Comparison of ENCODE assay signal across 11 cellular contexts in the genomic region with DNA sequence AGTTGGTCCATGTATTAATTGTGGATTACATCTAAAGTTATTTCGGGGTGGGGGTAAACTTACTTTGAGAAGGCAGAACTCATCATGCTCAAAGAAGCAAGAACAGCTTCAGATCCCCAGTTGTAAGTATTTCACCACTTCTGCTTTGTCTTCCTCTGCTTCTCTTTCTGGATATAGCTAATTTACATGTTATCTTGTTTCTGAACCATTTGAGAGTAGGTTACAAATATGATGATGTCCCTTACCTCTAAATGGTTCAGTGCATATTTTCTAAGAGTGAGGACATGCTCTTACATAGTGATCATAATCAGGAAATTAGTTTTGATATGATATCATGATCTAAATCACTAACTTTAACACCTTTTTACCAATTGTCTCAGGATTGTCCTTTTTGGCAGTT. TPM values are rescaled to one million over a fixed set of nuclear protein-coding genes. Genes with fewer than 3 reads are reported as not detected.
DNase-seq lines count a peak whose midpoint lies in the region; ATAC-seq, FAIRE-seq and TF ChIP-seq lines count a peak whose summit lies in the region.
"Had no signal": no experiment of that assay in that cellular context is flagged by ENCODE, and none has a peak within 500 bp of the region (broad histone marks: within the 10 kb centered on the region; RNA-seq: fewer than 3 reads in every experiment).

No MANE protein-coding gene starts in this region.

- H3K27me3 ChIP-seq in esophagus squamous epithelium, result no peaks in the 10 kb centered on the region

- intact Hi-C loops in esophagus squamous epithelium (cut with DNase I), result no loop called here

- H3K27ac ChIP-seq in esophagus squamous epithelium, result peak overlapping the region in 3 of 4 donors; percentile 33 to 72 (median 60)

- H3K4me1 ChIP-seq in esophagus squamous epithelium, result peaks cover 8 to 71% (median 43%) of the 10 kb centered on the region in 3 donors

- no peaks in the 10 kb centered on the region for H3K9me3 ChIP-seq in esophagus squamous epithelium

- H3K36me3 ChIP-seq in esophagus squamous epithelium, result no peaks in the 10 kb centered on the region

- ATAC-seq in GM21423 (IDR thresholded peaks at IDR 0.05; ENCODE audit: unreplicated experiment) (peak; percentile 58), HG03432 (IDR thresholded peaks at IDR 0.05; ENCODE audit: unreplicated experiment) (peak; percentile 62)
- ATAC-seq: K562 had no signal

- TF ChIP-seq CTCF in esophagus squamous epithelium (IDR thresholded peaks at IDR 0.05), result no peak

- DNase-seq in GM12891 (ENCODE audit: insufficient read length, low spot score) (no peak), esophagus squamous epithelium (lab: John Stamatoyannopoulos, UW) (no peak), OCI-M1 (lab: John Stamatoyannopoulos, UW) (no peak), 8988T (no peak)
- DNase-seq in activated T-cell treated with anti-CD3 and anti-CD28 coated beads, Interleukin-2, amount 50 U/mL, for 1 hour, result no peak
- DNase-seq in activated CD4-positive, CD25-positive, alpha-beta regulatory T cell treated with anti-CD3 and anti-CD28 coated beads, Interleukin-2, amount 50 U/mL, for 72 hours, result no peak
- DNase-seq: central memory CD4-positive, alpha-beta T cell; DMS 273 treated with DMSO at 0.1 percent for 48 hours had no signal

- peak; percentile 69 for FAIRE-seq in GM12891 (lab: Jason Lieb, UNC)
- FAIRE-seq: K562 had no signal

- TF ChIP-seq POLR2A in GM12891 (IDR thresholded peaks at IDR 0.05; ENCODE audit: low read depth, low read length), result no peak
- peak in 1 of 4 donors; percentile 51 for TF ChIP-seq POLR2A in esophagus squamous epithelium (IDR thresholded peaks at IDR 0.05)

- H3K4me3 ChIP-seq in esophagus squamous epithelium, result no peak overlapping the region
- H3K4me3 ChIP-seq: K562 had no signal

- 67 to 68% methylated on average over 1 of the region's 1 CpG for WGBS in esophagus squamous epithelium, 2 donors

TF ChIP-seq in GM12891, 5 proteins besides CTCF, POLR2A, EP300 and RAD21:
- TF ChIP-seq SPI1 (IDR thresholded peaks at IDR 0.05; ENCODE audit: low read depth, low read length), result peak; percentile 90
- TF ChIP-seq POLR2AphosphoS5 (IDR thresholded peaks at IDR 0.05; ENCODE audit: low read depth, low read length), result no peak
- TF ChIP-seq PAX5 (IDR thresholded peaks at IDR 0.05; ENCODE audit: insufficient read depth, low read length, severe bottlenecking), result no peak

RNA-seq across cellular contexts. Expression of gene TRIO, which starts 11.9 kb away (rescaled TPM):
- 24.2 TPM for polyA plus RNA-seq in GM12891 (2012; ENCODE audit: low read depth, missing spikeins)
- total RNA-seq in esophagus squamous epithelium, result 100 to 1,000 TPM in 1 of 4 donors, 10 to 100 TPM in 3; 21.2 to 105 (median 47.6) TPM
